ENCODE assay signal across 8 cellular contexts in the genomic region with DNA sequence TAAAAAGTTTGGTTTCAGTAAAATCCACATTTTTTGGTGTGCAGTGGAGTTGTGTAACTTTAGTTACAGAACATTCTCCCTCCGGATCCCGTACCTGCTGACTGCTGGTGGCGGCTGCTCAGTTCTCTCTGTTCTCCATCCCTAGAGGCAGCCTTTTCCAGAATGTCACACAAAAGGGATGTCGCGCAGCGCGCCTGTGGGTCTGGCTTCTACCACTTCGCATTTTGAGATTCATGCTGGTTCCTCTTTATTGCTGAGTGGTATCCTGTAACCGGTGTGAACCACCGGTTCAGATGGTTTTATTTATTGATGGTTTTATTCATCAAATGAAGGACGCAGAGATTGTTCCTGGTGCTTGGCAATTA. TPM values are rescaled to one million over a fixed set of nuclear protein-coding genes. Genes with fewer than 3 reads are reported as not detected.
DNase-seq lines count a peak whose midpoint lies in the region; ATAC-seq and TF ChIP-seq lines count a peak whose summit lies in the region.
"Had no signal": no experiment of that assay in that cellular context is flagged by ENCODE, and none has a peak within 500 bp of the region (broad histone marks: within the 10 kb centered on the region; RNA-seq: fewer than 3 reads in every experiment).

No MANE protein-coding gene starts in this region.

- H3K9me3 Mint-ChIP-seq in WTC11, result no peaks in the 10 kb centered on the region
- H3K9me3 Mint-ChIP-seq in natural killer cell treated with Interleukin-12 subunit alpha and Interleukin-12 subunit beta and Interleukin-15 and Interleukin-18, amount 100 ng/mL, for 72 hours, result no peaks in the 10 kb centered on the region

- H3K27me3 Mint-ChIP-seq in WTC11 (ENCODE audit: low read depth), result peaks cover 20% of the 10 kb centered on the region
- no peaks in the 10 kb centered on the region for H3K27me3 Mint-ChIP-seq in natural killer cell treated with Interleukin-12 subunit alpha and Interleukin-12 subunit beta and Interleukin-15 and Interleukin-18, amount 100 ng/mL, for 72 hours

- in situ Hi-C loops in GM13976 (cut with MboI; ENCODE audit: low sequenced_read_pairs, unreplicated experiment), result no loop called here

- peak overlapping the region; percentile 76 for H3K4me3 Mint-ChIP-seq in WTC11
- H3K4me3 Mint-ChIP-seq in natural killer cell treated with Interleukin-12 subunit alpha and Interleukin-12 subunit beta and Interleukin-15 and Interleukin-18, amount 100 ng/mL, for 72 hours, result peak overlapping the region; percentile 89

- peak overlapping the region; percentile 23; the same call in 1 of the 2 replicates for H3K27ac Mint-ChIP-seq in WTC11
- H3K27ac Mint-ChIP-seq in natural killer cell treated with Interleukin-12 subunit alpha and Interleukin-12 subunit beta and Interleukin-15 and Interleukin-18, amount 100 ng/mL, for 72 hours, result peak overlapping the region; percentile 6 to 56

- DNase-seq in HFF-Myc (ENCODE audit: extremely low read depth, low read depth) (no peak), WTC11 (ENCODE audit: low spot score) (no peak), GM13976 (ENCODE audit: low spot score) (no peak), left lobe of liver (ENCODE audit: low spot score) (no peak)
- no peak for DNase-seq in natural killer cell treated with Interleukin-12 subunit alpha and Interleukin-12 subunit beta and Interleukin-15 and Interleukin-18, amount 100 ng/mL, for 72 hours (ENCODE audit: low spot score)

- TF ChIP-seq CTCF in HFF-Myc (IDR thresholded peaks at IDR 0.05; ENCODE audit: low read depth, low read length, missing control alignments) (no peak), WTC11 (IDR thresholded peaks at IDR 0.05) (no peak), GM13976 (IDR thresholded peaks at IDR 0.05; ENCODE audit: borderline replicate concordance, control extremely low read depth, extremely low read depth, insufficient read depth, missing control alignments) (no peak)

- CTCF ChIA-PET in WTC11 (lab: Charles Lee), result interaction anchor here (1.1 kb wide), 1 partner anchor 68 kb away, joined by 3 read pairs; no protein-coding TSS in a partner anchor

- H3K4me1 Mint-ChIP-seq in WTC11, result peaks cover 17% of the 10 kb centered on the region
- H3K4me1 Mint-ChIP-seq in natural killer cell treated with Interleukin-12 subunit alpha and Interleukin-12 subunit beta and Interleukin-15 and Interleukin-18, amount 100 ng/mL, for 72 hours (ENCODE audit: low read depth in 2 of 2), result peaks cover 16% of the 10 kb centered on the region in 2 donors

- H3K36me3 Mint-ChIP-seq in WTC11, result no peaks in the 10 kb centered on the region
- H3K36me3 Mint-ChIP-seq in natural killer cell treated with Interleukin-12 subunit alpha and Interleukin-12 subunit beta and Interleukin-15 and Interleukin-18, amount 100 ng/mL, for 72 hours, result no peaks in the 10 kb centered on the region

- ATAC-seq in WTC11 (no peak), left lobe of liver (no peak), HG02870 (IDR thresholded peaks at IDR 0.05; ENCODE audit: unreplicated experiment) (no peak)
- ATAC-seq in natural killer cell treated with Interleukin-12 subunit alpha and Interleukin-12 subunit beta and Interleukin-15 and Interleukin-18, amount 100 ng/mL, for 72 hours, result no peak

- peak overlapping the region; percentile 36 for H3K4me3 ChIP-seq in HFF-Myc (replicated peaks; ENCODE audit: low read depth, low read length)

- POLR2A ChIA-PET in WTC11 (lab: Charles Lee), result no interaction called here

TF ChIP-seq in WTC11, 78 proteins besides CTCF, POLR2A, EP300 and RAD21:
- no peak for TF ChIP-seq MXD4 (CRISPR knock-in tag; IDR thresholded peaks at IDR 0.05; ENCODE audit: borderline replicate concordance)
- no peak for TF ChIP-seq ELF4 (CRISPR knock-in tag; IDR thresholded peaks at IDR 0.05; ENCODE audit: low read depth)
- TF ChIP-seq, protein P1, sequence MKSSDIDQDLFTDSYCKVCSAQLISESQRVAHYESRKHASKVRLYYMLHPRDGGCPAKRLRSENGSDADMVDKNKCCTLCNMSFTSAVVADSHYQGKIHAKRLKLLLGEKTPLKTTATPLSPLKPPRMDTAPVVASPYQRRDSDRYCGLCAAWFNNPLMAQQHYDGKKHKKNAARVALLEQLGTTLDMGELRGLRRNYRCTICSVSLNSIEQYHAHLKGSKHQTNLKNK (CRISPR knock-in tag; IDR thresholded peaks at IDR 0.05), result no peak

RNA-seq across cellular contexts. Expression of a gene that starts 1.0 kb away (rescaled TPM):
- 32.4 to 35.2 TPM (median 34.3 TPM) in 3 replicates for total RNA-seq in WTC11 (2021)
- 10 to 100 TPM in 1 of 2 donors, 1 to 10 TPM in 1; 7.8 to 14.5 TPM for total RNA-seq in natural killer cell treated with Interleukin-12 subunit alpha and Interleukin-12 subunit beta and Interleukin-15 and Interleukin-18, amount 100 ng/mL, for 72 hours
- total RNA-seq in left lobe of liver, result 2.1 TPM

RNA-seq across cellular contexts. Expression of a gene that starts 15.1 kb away (rescaled TPM):
- total RNA-seq in WTC11 (2021) (32.2 to 40.7 TPM (median 35.4 TPM) in 3 replicates), left lobe of liver (33.9 TPM)
- 10 to 100 TPM; 47.9 to 61.7 TPM for total RNA-seq in natural killer cell treated with Interleukin-12 subunit alpha and Interleukin-12 subunit beta and Interleukin-15 and Interleukin-18, amount 100 ng/mL, for 72 hours

RNA-seq across cellular contexts. Expression of a gene that starts 15.4 kb away (rescaled TPM):
- total RNA-seq in WTC11 (2021), result 58.6 to 73.0 TPM (median 59.9 TPM) in 3 replicates
- 100 to 1,000 TPM in 1 of 2 donors, 10 to 100 TPM in 1; 58.1 to 107 TPM for total RNA-seq in natural killer cell treated with Interleukin-12 subunit alpha and Interleukin-12 subunit beta and Interleukin-15 and Interleukin-18, amount 100 ng/mL, for 72 hours
- 33.3 TPM for total RNA-seq in left lobe of liver

RNA-seq across cellular contexts. Expression of a gene that starts 57.7 kb away (rescaled TPM):
- 2.9 to 4.4 TPM (median 3.0 TPM) in 3 replicates for total RNA-seq in WTC11 (2021)
- total RNA-seq in natural killer cell treated with Interleukin-12 subunit alpha and Interleukin-12 subunit beta and Interleukin-15 and Interleukin-18, amount 100 ng/mL, for 72 hours, result 1 to 10 TPM; 1.8 to 7.6 TPM
- 0.70 TPM for total RNA-seq in left lobe of liver

RNA-seq across cellular contexts. Expression of a gene that starts 58.4 kb away (rescaled TPM):
- total RNA-seq in WTC11 (2021) (not detected in 3 replicates), left lobe of liver (not detected)
- total RNA-seq in natural killer cell treated with Interleukin-12 subunit alpha and Interleukin-12 subunit beta and Interleukin-15 and Interleukin-18, amount 100 ng/mL, for 72 hours, result not detected
- total RNA-seq: activated CD8-positive, alpha-beta memory T cell treated with anti-CD3 and anti-CD28 coated beads for 36 hours; subcutaneous adipose tissue had no signal
